8 cellular contexts compared by ENCODE assay signal in the genomic region with DNA sequence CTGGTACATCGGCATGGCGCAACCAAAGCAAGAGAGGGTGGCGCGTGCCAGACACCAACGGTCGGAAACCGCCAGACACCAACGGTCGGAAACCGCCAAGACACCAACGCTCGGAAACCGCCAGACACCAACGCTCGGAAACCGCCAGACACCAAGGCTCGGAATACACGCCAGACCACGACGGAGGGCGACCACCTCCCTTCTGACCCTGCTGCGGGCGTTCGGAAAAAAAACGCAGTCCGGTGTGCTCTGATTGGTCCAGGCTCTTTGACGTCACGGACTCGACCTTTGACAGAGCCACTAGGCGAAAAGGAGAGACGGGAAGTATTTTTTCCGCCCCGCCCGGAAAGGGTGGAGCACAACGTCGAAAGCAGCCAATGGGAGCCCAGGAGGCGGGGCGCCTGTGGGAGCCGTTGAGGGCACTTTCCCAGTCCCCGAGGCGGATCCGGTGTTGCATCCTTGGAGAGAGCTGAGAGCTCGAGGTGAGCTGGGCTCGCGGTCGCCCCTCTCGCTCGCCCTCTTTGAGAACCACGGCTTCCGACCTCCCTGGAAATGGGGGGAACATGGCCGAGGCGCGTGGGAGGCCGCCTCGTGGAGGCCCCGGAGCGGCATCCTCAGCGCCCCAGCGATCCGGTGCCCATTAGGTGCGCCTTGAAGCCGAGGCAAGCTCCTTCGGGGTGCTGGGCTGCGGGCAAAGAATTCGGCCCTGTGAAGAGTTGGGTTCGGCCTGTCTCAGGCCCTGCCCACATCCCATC. TPM values are rescaled to one million over a fixed set of nuclear protein-coding genes. Genes with fewer than 3 reads are reported as not detected.
A peak's percentile ranks its signal among the peaks of the same experiment; 100 is the strongest.
DNase-seq lines count a peak whose midpoint lies in the region; ATAC-seq and TF ChIP-seq lines count a peak whose summit lies in the region.
"Not testable (repeated sequence)": the region's sequence is repeated elsewhere in the genome, so short reads cannot be mapped to it uniquely, and the experiment has no call there.

No MANE protein-coding gene starts in this region.

- H3K9me3 Mint-ChIP-seq in activated B cell treated with CpG ODN at 0.5 μM for 24 hours; osteocyte (ENCODE audit: unreplicated experiment): not testable (repeated sequence)

- H3K4me3 ChIP-seq in astrocyte of the spinal cord (ENCODE audit: low read depth, low read length) = peak overlapping the region; percentile 60

- not testable (repeated sequence) for H3K36me3 Mint-ChIP-seq in activated B cell treated with CpG ODN at 0.5 μM for 24 hours (ENCODE audit: low read depth); osteocyte (ENCODE audit: unreplicated experiment)

- intact Hi-C loops in activated B cell treated with CpG ODN at 0.5 μM for 24 hours (cut with micrococcal nuclease); left cardiac atrium (cut with DNase I): not testable (repeated sequence)

- CTCF ChIA-PET in activated B cell treated with CpG ODN at 0.5 μM for 24 hours (lab: Charles Lee) = not testable (repeated sequence)

- in situ Hi-C loops in astrocyte of the spinal cord (cut with HindIII; ENCODE audit: low sequenced_read_pairs) = not testable (repeated sequence)

- H3K27ac Mint-ChIP-seq in activated B cell treated with CpG ODN at 0.5 μM for 24 hours (peak overlapping the region; percentile 98), osteocyte (ENCODE audit: unreplicated experiment) (peak overlapping the region; percentile 99)

- TF ChIP-seq CTCF in activated B cell treated with CpG ODN at 0.5 μM for 24 hours (IDR thresholded peaks at IDR 0.05); astrocyte of the spinal cord (IDR thresholded peaks at IDR 0.05; ENCODE audit: low read depth, low read length); osteocyte (IDR thresholded peaks at IDR 0.05): not testable (repeated sequence)

- H3K4me3 Mint-ChIP-seq in activated B cell treated with CpG ODN at 0.5 μM for 24 hours = peak overlapping the region; percentile 94
- H3K4me3 Mint-ChIP-seq in osteocyte (ENCODE audit: unreplicated experiment) = peak overlapping the region; percentile 97

- H3K4me1 Mint-ChIP-seq in activated B cell treated with CpG ODN at 0.5 μM for 24 hours; osteocyte (ENCODE audit: unreplicated experiment): not testable (repeated sequence)

- POLR2A ChIA-PET in activated B cell treated with CpG ODN at 0.5 μM for 24 hours (lab: Charles Lee) = not testable (repeated sequence)

- not testable (repeated sequence) for H3K27me3 Mint-ChIP-seq in activated B cell treated with CpG ODN at 0.5 μM for 24 hours; osteocyte (ENCODE audit: unreplicated experiment)

- DNase-seq in EL (peak; percentile 82), HK-2 (ENCODE audit: unreplicated experiment) (peak; percentile 87), activated B cell treated with CpG ODN at 0.5 μM for 24 hours (peak; percentile 85), left cardiac atrium (peak; percentile 87), osteocyte (ENCODE audit: extremely low spot score, unreplicated experiment) (peak; percentile 95)
- DNase-seq in astrocyte of the spinal cord (ENCODE audit: low read depth, low spot score) = not testable (repeated sequence)
- peak; percentile 89 to 92 for DNase-seq in stimulated activated CD8-positive, alpha-beta memory T cell treated with anti-CD3 and anti-CD28 coated beads, Interleukin-7, amount 100 ng/mL, for 48 hours (ENCODE audit: extremely low read depth in 1 of 2, low read depth in 1 of 2)

- ATAC-seq in GM21717 (IDR thresholded peaks at IDR 0.05; ENCODE audit: unreplicated experiment) (peak; percentile 74), activated B cell treated with CpG ODN at 0.5 μM for 24 hours (ENCODE audit: low read depth) (peak; percentile 85), left cardiac atrium (peak; percentile 96 to 97)

RNA-seq across cellular contexts. Expression of a gene that starts 23.7 kb away (rescaled TPM):
- total RNA-seq in activated B cell treated with CpG ODN at 0.5 μM for 24 hours (not detected in 2 replicates), left cardiac atrium (not detected), osteocyte (not detected in 2 replicates)

RNA-seq across cellular contexts. Expression of a gene that starts 36.6 kb away (rescaled TPM):
- total RNA-seq in activated B cell treated with CpG ODN at 0.5 μM for 24 hours (0.51 and 0.86 TPM in 2 replicates), left cardiac atrium (under 1 TPM in 1 of 2 donors, not detected in 1; 0.41 TPM), osteocyte (1.5 and 1.7 TPM in 2 replicates)

RNA-seq across cellular contexts. Expression of a gene that starts 51.8 kb away (rescaled TPM):
- not detected in 2 replicates for total RNA-seq in activated B cell treated with CpG ODN at 0.5 μM for 24 hours
- total RNA-seq in left cardiac atrium = not detected
- not detected in 2 replicates for total RNA-seq in osteocyte
